Comparison of ENCODE assay signal across 8 cellular contexts in genomic region chr6:148761532-148761951, GRCh38.
DNase-seq lines count a peak whose midpoint lies in the region; ATAC-seq and TF ChIP-seq lines count a peak whose summit lies in the region.

No MANE protein-coding gene starts in this region.

- no peaks in the 10 kb centered on the region for H3K36me3 ChIP-seq in duodenal mucosa (ENCODE audit: control insufficient read depth in 1 of 2, insufficient read depth in 2 of 2, low read length in 2 of 2)

- DNase-seq in nephron progenitor cell (no peak), NCI-H2171 (lab: John Stamatoyannopoulos, UW) (no peak)

- H3K27ac Mint-ChIP-seq in nephron progenitor cell: peak overlapping the region; percentile 81

- peaks cover 44% of the 10 kb centered on the region for H3K4me1 Mint-ChIP-seq in nephron progenitor cell

- TF ChIP-seq POLR2A in Raji (IDR thresholded peaks at IDR 0.05; ENCODE audit: insufficient read depth, low read depth, low read length): 0 out of 2 replicates have a peak, but pooled peaks have one; percentile 8

- no peaks in the 10 kb centered on the region for H3K27me3 Mint-ChIP-seq in nephron progenitor cell (ENCODE audit: low read depth, poor library complexity)

- H3K9me3 ChIP-seq in duodenal mucosa (ENCODE audit: control insufficient read depth in 1 of 2, low read length in 2 of 2): no peaks in the 10 kb centered on the region

- peaks cover 14 to 22% of the 10 kb centered on the region in 2 donors for H3K4me1 ChIP-seq in duodenal mucosa (ENCODE audit: control insufficient read depth in 1 of 2, insufficient read depth in 2 of 2, low read length in 2 of 2)

- TF ChIP-seq CTCF in nephron progenitor cell (IDR thresholded peaks at IDR 0.05): no peak

- ATAC-seq in GM18868 (IDR thresholded peaks at IDR 0.05; ENCODE audit: unreplicated experiment): peak; percentile 6
- ATAC-seq in GM19455 (IDR thresholded peaks at IDR 0.05; ENCODE audit: unreplicated experiment): no peak
- no peak for ATAC-seq in HG02571 (IDR thresholded peaks at IDR 0.05; ENCODE audit: unreplicated experiment)
- ATAC-seq in GM19023 (IDR thresholded peaks at IDR 0.05; ENCODE audit: unreplicated experiment): no peak

- peak overlapping the region; percentile 13 for H3K4me3 Mint-ChIP-seq in nephron progenitor cell

- no peak overlapping the region for H3K27ac ChIP-seq in duodenal mucosa (ENCODE audit: low read depth, low read length)

- H3K27me3 ChIP-seq in duodenal mucosa (ENCODE audit: control insufficient read depth in 1 of 2, insufficient read depth in 2 of 2, low read length in 2 of 2): no peaks in the 10 kb centered on the region

- H3K9me3 Mint-ChIP-seq in nephron progenitor cell: peaks cover 29% of the 10 kb centered on the region

- H3K36me3 Mint-ChIP-seq in nephron progenitor cell (ENCODE audit: low read depth): peaks cover 34% of the 10 kb centered on the region

- H3K9ac ChIP-seq in duodenal mucosa (ENCODE audit: low read depth in 1 of 2, low read length in 2 of 2): no peak overlapping the region

- H3K4me3 ChIP-seq in duodenal mucosa (ENCODE audit: low read depth in 1 of 2, low read length in 2 of 2): peak overlapping the region; percentile 29 to 37
